ENCODE assay signal across 10 cellular contexts in the genomic region with DNA sequence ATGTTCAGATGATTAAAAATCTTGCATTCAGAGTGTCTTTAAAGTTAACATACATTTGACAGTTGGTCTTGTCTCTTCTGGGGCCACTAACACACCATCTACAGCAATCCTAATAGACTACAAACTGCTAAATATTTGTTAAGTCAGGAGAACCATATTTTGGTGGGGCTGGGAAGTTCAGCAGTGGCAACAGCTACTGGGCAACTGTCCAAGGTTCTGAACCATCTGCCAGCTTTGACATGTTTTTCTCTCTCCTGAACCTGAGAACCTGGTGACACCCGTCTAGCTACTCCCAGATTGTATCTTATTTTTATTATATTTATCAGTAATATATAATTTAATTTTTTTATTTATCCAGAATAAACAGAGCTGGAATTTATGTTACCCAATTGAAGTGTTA.
DNase-seq lines count a peak whose midpoint lies in the region; ATAC-seq, FAIRE-seq and TF ChIP-seq lines count a peak whose summit lies in the region.
"Had no signal": no experiment of that assay in that cellular context is flagged by ENCODE, and none has a peak within 500 bp of the region (broad histone marks: within the 10 kb centered on the region; RNA-seq: fewer than 3 reads in every experiment).

No MANE protein-coding gene starts in this region.

- H3K9me3 ChIP-seq in SK-N-SH: no peaks in the 10 kb centered on the region
- H3K9me3 ChIP-seq in kidney (ENCODE audit: control insufficient read depth in 1 of 2, low read length in 2 of 2): no peaks in the 10 kb centered on the region

- in situ Hi-C loops in astrocyte of the spinal cord (cut with HindIII; ENCODE audit: low sequenced_read_pairs): no loop called here

- WGBS in SK-N-SH (ENCODE audit: low lambda C conversion rate): 30% methylated on average over 1 of the region's 1 CpG

- CTCF ChIA-PET in SK-N-SH (lab: Yijun Ruan, JAX): interaction anchor here (1.0 to 1.7 kb wide), 2 partner anchors 16 to 349 kb away, joined by 4 read pairs; no protein-coding TSS in a partner anchor

- POLR2A ChIA-PET in SK-N-SH (lab: Yijun Ruan, JAX): no interaction called here

- H3K4me3 ChIP-seq in SK-N-SH (ENCODE audit: low read depth in 2 of 2, low read length in 1 of 2): no peak overlapping the region
- H3K4me3 ChIP-seq in astrocyte of the spinal cord (ENCODE audit: low read depth, low read length): no peak overlapping the region
- H3K4me3 ChIP-seq in kidney (ENCODE audit: low read length in 2 of 2): no peak overlapping the region

- no peaks in the 10 kb centered on the region for H3K79me2 ChIP-seq in SK-N-SH (ENCODE audit: insufficient read depth)

- H3K36me3 ChIP-seq in SK-N-SH (replicated peaks in 1 of 2; ENCODE audit: control insufficient read depth in 1 of 2, insufficient read depth in 2 of 2, low read length in 1 of 2) (no peaks in the 10 kb centered on the region), kidney (ENCODE audit: control insufficient read depth in 1 of 2, insufficient read depth in 2 of 2, low read length in 2 of 2) (no peaks in the 10 kb centered on the region)

- TF ChIP-seq CTCF in SK-N-SH (IDR thresholded peaks at IDR 0.05) (no peak), astrocyte of the spinal cord (IDR thresholded peaks at IDR 0.05; ENCODE audit: low read depth, low read length) (no peak), kidney (IDR thresholded peaks at IDR 0.05; ENCODE audit: borderline replicate concordance, extremely low read depth, insufficient read depth) (no peak)

- FAIRE-seq in kidney (lab: Jason Lieb, UNC): no peak

- H3F3A ChIP-seq in SK-N-SH (replicated peaks; ENCODE audit: insufficient read depth): no peaks in the 10 kb centered on the region

- H4K20me1 ChIP-seq in SK-N-SH (ENCODE audit: insufficient read depth): no peaks in the 10 kb centered on the region

- H3K27ac ChIP-seq in SK-N-SH (ENCODE audit: low read depth in 2 of 2, low read length in 1 of 2) (no peak overlapping the region; a peak in 2 of 4 replicates), kidney (ENCODE audit: low read depth in 2 of 2, low read length in 2 of 2) (no peak overlapping the region)

- intact Hi-C loops in head of caudate nucleus (cut with DNase I) (no loop called here), kidney (cut with DNase I) (no loop called here)

- no peak overlapping the region for H3K4me2 ChIP-seq in SK-N-SH

- H3K27me3 ChIP-seq in SK-N-SH (ENCODE audit: insufficient read depth): no peaks in the 10 kb centered on the region

- ATAC-seq in SK-N-SH treated with all-trans-retinoic acid at 6 μM for 48 hours (no peak), HG03159 (IDR thresholded peaks at IDR 0.05; ENCODE audit: unreplicated experiment) (no peak)

- H3K9ac ChIP-seq in SK-N-SH: no peak overlapping the region
- H3K9ac ChIP-seq in kidney (ENCODE audit: low read length in 2 of 2): no peak overlapping the region

- H3K9me2 ChIP-seq in SK-N-SH: no peaks in the 10 kb centered on the region

- DNase-seq in SK-N-SH (no peak), NCI-H1694 treated with DMSO at 0.1 percent for 48 hours (lab: John Stamatoyannopoulos, UW) (peak; percentile 97), astrocyte of the spinal cord (ENCODE audit: low read depth, low spot score) (peak; percentile 24), renal cortical epithelial cell (ENCODE audit: low read depth) (peak; percentile 40), head of caudate nucleus (no peak), kidney (no peak)
- DNase-seq: AML-193, T-helper 1 cell had no signal

- no peak overlapping the region for H2AFZ ChIP-seq in SK-N-SH (ENCODE audit: low read depth)

- TF ChIP-seq EP300 in SK-N-SH (IDR thresholded peaks at IDR 0.05; ENCODE audit: borderline replicate concordance in 1 of 2, low read depth in 1 of 2, low read length in 1 of 2): no peak

- TF ChIP-seq RAD21 in SK-N-SH (IDR thresholded peaks at IDR 0.05; ENCODE audit: low read length): no peak

- peaks cover 0 to 3% of the 10 kb centered on the region in 2 experiments; a peak in 2 of 4 replicates for H3K4me1 ChIP-seq in SK-N-SH (ENCODE audit: control insufficient read depth in 1 of 2, insufficient read depth in 2 of 2, low read depth in 1 of 2, low read length in 1 of 2)
- H3K4me1 ChIP-seq in kidney (ENCODE audit: control insufficient read depth in 1 of 2, insufficient read depth in 1 of 2, low read depth in 1 of 2, low read length in 2 of 2): no peaks in the 10 kb centered on the region

TF ChIP-seq in SK-N-SH, 30 proteins besides CTCF, POLR2A, EP300 and RAD21:
- TF ChIP-seq FOSL2 (IDR thresholded peaks at IDR 0.05; ENCODE audit: borderline replicate concordance, low read depth): no peak
- TF ChIP-seq RXRA (IDR thresholded peaks at IDR 0.05; ENCODE audit: borderline replicate concordance, low read depth): no peak
- TF ChIP-seq, protein P1, sequence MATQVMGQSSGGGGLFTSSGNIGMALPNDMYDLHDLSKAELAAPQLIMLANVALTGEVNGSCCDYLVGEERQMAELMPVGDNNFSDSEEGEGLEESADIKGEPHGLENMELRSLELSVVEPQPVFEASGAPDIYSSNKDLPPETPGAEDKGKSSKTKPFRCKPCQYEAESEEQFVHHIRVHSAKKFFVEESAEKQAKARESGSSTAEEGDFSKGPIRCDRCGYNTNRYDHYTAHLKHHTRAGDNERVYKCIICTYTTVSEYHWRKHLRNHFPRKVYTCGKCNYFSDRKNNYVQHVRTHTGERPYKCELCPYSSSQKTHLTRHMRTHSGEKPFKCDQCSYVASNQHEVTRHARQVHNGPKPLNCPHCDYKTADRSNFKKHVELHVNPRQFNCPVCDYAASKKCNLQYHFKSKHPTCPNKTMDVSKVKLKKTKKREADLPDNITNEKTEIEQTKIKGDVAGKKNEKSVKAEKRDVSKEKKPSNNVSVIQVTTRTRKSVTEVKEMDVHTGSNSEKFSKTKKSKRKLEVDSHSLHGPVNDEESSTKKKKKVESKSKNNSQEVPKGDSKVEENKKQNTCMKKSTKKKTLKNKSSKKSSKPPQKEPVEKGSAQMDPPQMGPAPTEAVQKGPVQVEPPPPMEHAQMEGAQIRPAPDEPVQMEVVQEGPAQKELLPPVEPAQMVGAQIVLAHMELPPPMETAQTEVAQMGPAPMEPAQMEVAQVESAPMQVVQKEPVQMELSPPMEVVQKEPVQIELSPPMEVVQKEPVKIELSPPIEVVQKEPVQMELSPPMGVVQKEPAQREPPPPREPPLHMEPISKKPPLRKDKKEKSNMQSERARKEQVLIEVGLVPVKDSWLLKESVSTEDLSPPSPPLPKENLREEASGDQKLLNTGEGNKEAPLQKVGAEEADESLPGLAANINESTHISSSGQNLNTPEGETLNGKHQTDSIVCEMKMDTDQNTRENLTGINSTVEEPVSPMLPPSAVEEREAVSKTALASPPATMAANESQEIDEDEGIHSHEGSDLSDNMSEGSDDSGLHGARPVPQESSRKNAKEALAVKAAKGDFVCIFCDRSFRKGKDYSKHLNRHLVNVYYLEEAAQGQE (IDR thresholded peaks at IDR 0.05; ENCODE audit: low read depth, low read length): peak; percentile 97
- TF ChIP-seq EZH2phosphoT487 (IDR thresholded peaks at IDR 0.05; ENCODE audit: borderline replicate concordance, low read depth): no peak
- TF ChIP-seq ELF1 (IDR thresholded peaks at IDR 0.05): no peak

TF ChIP-seq in SK-N-SH treated with all-trans-retinoic acid at 6 μM for 48 hours, 23 proteins besides CTCF, POLR2A, EP300 and RAD21:
- TF ChIP-seq GLIS3 (CRISPR knock-in tag; IDR thresholded peaks at IDR 0.05) (no peak), ZNF70 (CRISPR knock-in tag; IDR thresholded peaks at IDR 0.05) (no peak), PPARA (CRISPR knock-in tag; IDR thresholded peaks at IDR 0.05; ENCODE audit: borderline replicate concordance) (no peak), RARB (CRISPR knock-in tag; IDR thresholded peaks at IDR 0.05) (no peak), POU6F1 (CRISPR knock-in tag; IDR thresholded peaks at IDR 0.05; ENCODE audit: borderline replicate concordance, low read depth) (no peak)
- TF ChIP-seq, protein P2, sequence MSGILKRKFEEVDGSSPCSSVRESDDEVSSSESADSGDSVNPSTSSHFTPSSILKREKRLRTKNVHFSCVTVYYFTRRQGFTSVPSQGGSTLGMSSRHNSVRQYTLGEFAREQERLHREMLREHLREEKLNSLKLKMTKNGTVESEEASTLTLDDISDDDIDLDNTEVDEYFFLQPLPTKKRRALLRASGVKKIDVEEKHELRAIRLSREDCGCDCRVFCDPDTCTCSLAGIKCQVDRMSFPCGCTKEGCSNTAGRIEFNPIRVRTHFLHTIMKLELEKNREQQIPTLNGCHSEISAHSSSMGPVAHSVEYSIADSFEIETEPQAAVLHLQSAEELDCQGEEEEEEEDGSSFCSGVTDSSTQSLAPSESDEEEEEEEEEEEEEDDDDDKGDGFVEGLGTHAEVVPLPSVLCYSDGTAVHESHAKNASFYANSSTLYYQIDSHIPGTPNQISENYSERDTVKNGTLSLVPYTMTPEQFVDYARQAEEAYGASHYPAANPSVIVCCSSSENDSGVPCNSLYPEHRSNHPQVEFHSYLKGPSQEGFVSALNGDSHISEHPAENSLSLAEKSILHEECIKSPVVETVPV (CRISPR knock-in tag; IDR thresholded peaks at IDR 0.05): no peak
TF ChIP-seq in SK-N-SH treated with all-trans-retinoic acid at 6 μM for 48 hours: peak in this region for 0.

Comparison
In these comparisons a context has a peak if more than half of its experiments do, and no peak if none do; other contexts are left out.
1. DNase-seq: peak in NCI-H1694 treated with DMSO at 0.1 percent for 48 hours (single experiment), astrocyte of the spinal cord (single experiment) and renal cortical epithelial cell (single experiment); none in SK-N-SH (single experiment), head of caudate nucleus (0 of 42) and kidney (single experiment).